ENCODE assay signal across 15 cellular contexts in genomic region chr15:25676070-25676469, GRCh38.
A peak's percentile ranks its signal among the peaks of the same experiment; 100 is the strongest.
DNase-seq lines count a peak whose midpoint lies in the region; ATAC-seq and TF ChIP-seq lines count a peak whose summit lies in the region.
"Had no signal": no experiment of that assay in that cellular context is flagged by ENCODE, and none has a peak within 500 bp of the region (broad histone marks: within the 10 kb centered on the region; RNA-seq: fewer than 3 reads in every experiment).

No MANE protein-coding gene starts in this region.

- H3K4me3 ChIP-seq in H7 (ENCODE audit: insufficient read depth, low read depth, low read length), result no peak overlapping the region
- no peak overlapping the region for H3K4me3 ChIP-seq in RWPE2 (ENCODE audit: severe bottlenecking)
- no peak overlapping the region for H3K4me3 ChIP-seq in coronary artery
- no peak overlapping the region for H3K4me3 ChIP-seq in stomach smooth muscle (ENCODE audit: low read length in 2 of 2)
- H3K4me3 ChIP-seq: HAP-1 had no signal

- H3K27ac ChIP-seq in RWPE2 (ENCODE audit: poor library complexity, severe bottlenecking), result no peak overlapping the region
- peak overlapping the region; percentile 81 to 83 for H3K27ac ChIP-seq in coronary artery
- peak overlapping the region; percentile 75 for H3K27ac ChIP-seq in stomach smooth muscle (ENCODE audit: low read length)

- CTCF ChIA-PET in activated CD8-positive, alpha-beta T cell treated with anti-CD3 and anti-CD28 coated beads, Interleukin-2, amount 10 ng/mL, durations not matched to agents 7 days and 5 days (lab: Charles Lee), result no interaction called here

- no peak for TF ChIP-seq CTCF in RWPE2 (IDR thresholded peaks at IDR 0.05; ENCODE audit: poor library complexity, severe bottlenecking)
- TF ChIP-seq CTCF in coronary artery (IDR thresholded peaks at IDR 0.05), result no peak

- no peak overlapping the region for H3K9ac ChIP-seq in stomach smooth muscle (ENCODE audit: low read length in 2 of 2)

- peaks cover 6% of the 10 kb centered on the region for H3K27me3 Mint-ChIP-seq in activated CD8-positive, alpha-beta T cell treated with anti-CD3 and anti-CD28 coated beads, Interleukin-2, amount 10 ng/mL, durations not matched to agents 7 days and 5 days (ENCODE audit: low read depth)
- H3K27me3 Mint-ChIP-seq: CD4-positive, CD25-positive, alpha-beta regulatory T cell had no signal

- no peaks in the 10 kb centered on the region for H3K9me3 Mint-ChIP-seq in activated CD8-positive, alpha-beta T cell treated with anti-CD3 and anti-CD28 coated beads, Interleukin-2, amount 10 ng/mL, durations not matched to agents 7 days and 5 days (ENCODE audit: insufficient read depth)

- DNase-seq in H7 (peak; percentile 28), RWPE2 (ENCODE audit: low spot score) (peak; percentile 34), coronary artery (ENCODE audit: low spot score) (peak; percentile 53), HUDEP-2 (lab: John Stamatoyannopoulos, UW; ENCODE audit: unreplicated experiment in 76 of 76) (no peak), GDM1 (lab: John Stamatoyannopoulos, UW) (no peak)
- DNase-seq in activated CD8-positive, alpha-beta T cell treated with anti-CD3 and anti-CD28 coated beads, Interleukin-2, amount 10 ng/mL, durations not matched to agents 7 days and 5 days, result no peak
- DNase-seq: ACHN; BE2C; C1 segment of cervical spinal cord; Caco-2; CD4-positive, CD25-positive, alpha-beta regulatory T cell; CD8-positive, alpha-beta memory T cell had no signal

- ATAC-seq in RWPE2 (ENCODE audit: low read depth) (no peak), GM19463 (IDR thresholded peaks at IDR 0.05; ENCODE audit: unreplicated experiment) (no peak)
- no peak for ATAC-seq in activated CD8-positive, alpha-beta T cell treated with anti-CD3 and anti-CD28 coated beads, Interleukin-2, amount 10 ng/mL, durations not matched to agents 7 days and 5 days

- POLR2A ChIA-PET in activated CD8-positive, alpha-beta T cell treated with anti-CD3 and anti-CD28 coated beads, Interleukin-2, amount 10 ng/mL, durations not matched to agents 7 days and 5 days (lab: Charles Lee), result no interaction called here

- H3K27ac Mint-ChIP-seq in activated CD8-positive, alpha-beta T cell treated with anti-CD3 and anti-CD28 coated beads, Interleukin-2, amount 10 ng/mL, durations not matched to agents 7 days and 5 days, result no peak overlapping the region
- H3K27ac Mint-ChIP-seq: CD4-positive, CD25-positive, alpha-beta regulatory T cell; CD8-positive, alpha-beta memory T cell had no signal

- no peaks in the 10 kb centered on the region for H3K36me3 ChIP-seq in H7 (replicated peaks; ENCODE audit: control insufficient read depth, insufficient read depth, low read length)
- H3K36me3 ChIP-seq in RWPE2 (ENCODE audit: low read depth), result no peaks in the 10 kb centered on the region
- peaks cover 26 to 34% of the 10 kb centered on the region in 2 donors for H3K36me3 ChIP-seq in stomach smooth muscle (ENCODE audit: control insufficient read depth in 2 of 2, insufficient read depth in 2 of 2, low read length in 2 of 2)
- H3K36me3 ChIP-seq: BE2C had no signal

- H3K36me3 Mint-ChIP-seq in activated CD8-positive, alpha-beta T cell treated with anti-CD3 and anti-CD28 coated beads, Interleukin-2, amount 10 ng/mL, durations not matched to agents 7 days and 5 days (ENCODE audit: low read depth), result peaks cover 33% of the 10 kb centered on the region

- H3K4me1 ChIP-seq in RWPE2 (ENCODE audit: insufficient read depth, poor library complexity, severe bottlenecking), result no peaks in the 10 kb centered on the region
- H3K4me1 ChIP-seq in stomach smooth muscle (ENCODE audit: control insufficient read depth, insufficient read depth, low read length), result peaks cover 45% of the 10 kb centered on the region
- H3K4me1 ChIP-seq: BE2C, Caco-2 had no signal

- H3K4me3 Mint-ChIP-seq in activated CD8-positive, alpha-beta T cell treated with anti-CD3 and anti-CD28 coated beads, Interleukin-2, amount 10 ng/mL, durations not matched to agents 7 days and 5 days, result no peak overlapping the region
- H3K4me3 Mint-ChIP-seq: CD4-positive, CD25-positive, alpha-beta regulatory T cell; CD8-positive, alpha-beta memory T cell had no signal

- H3K4me1 Mint-ChIP-seq in activated CD8-positive, alpha-beta T cell treated with anti-CD3 and anti-CD28 coated beads, Interleukin-2, amount 10 ng/mL, durations not matched to agents 7 days and 5 days (ENCODE audit: low read depth), result no peaks in the 10 kb centered on the region
- H3K4me1 Mint-ChIP-seq: CD4-positive, CD25-positive, alpha-beta regulatory T cell; CD8-positive, alpha-beta memory T cell had no signal

- no peaks in the 10 kb centered on the region for H3K27me3 ChIP-seq in H7 (ENCODE audit: control insufficient read depth, insufficient read depth, low read length)
- H3K27me3 ChIP-seq in RWPE2 (ENCODE audit: insufficient read depth, poor library complexity, severe bottlenecking), result peaks cover 6% of the 10 kb centered on the region
- no peaks in the 10 kb centered on the region for H3K27me3 ChIP-seq in stomach smooth muscle (ENCODE audit: control insufficient read depth in 1 of 2, insufficient read depth in 2 of 2, low read length in 2 of 2)
- H3K27me3 ChIP-seq: BE2C had no signal

- H3K9me3 ChIP-seq in RWPE2 (ENCODE audit: severe bottlenecking), result no peaks in the 10 kb centered on the region
- H3K9me3 ChIP-seq in stomach smooth muscle (ENCODE audit: control insufficient read depth in 2 of 2, low read length in 2 of 2), result no peaks in the 10 kb centered on the region
- H3K9me3 ChIP-seq: BE2C, Caco-2, HAP-1 had no signal

Comparison
In these comparisons a context has a peak if more than half of its experiments do, and no peak if none do; other contexts are left out.
1. DNase-seq: peak in H7 (single experiment), RWPE2 (single experiment) and coronary artery (single experiment); none in HUDEP-2 (0 of 76), activated CD8-positive, alpha-beta T cell treated with anti-CD3 and anti-CD28 coated beads, Interleukin-2, amount 10 ng/mL, durations not matched to agents 7 days and 5 days (single experiment) and GDM1 (single experiment).